In genomic region chr7:105531797-105532671, GRCh38 we compare ENCODE assay signal across 1 cellular context.
TF ChIP-seq lines count a peak whose summit lies in the region.

Gene RINT1, plus strand, starts transcription at chr7:105532201. Its CDS starts 115 bp downstream, at chr7:105532316.

TF ChIP-seq in K562, 482 proteins besides CTCF, POLR2A, EP300 and RAD21 (continued from another document and continues in another):
- TF ChIP-seq CREM (IDR thresholded peaks at IDR 0.05; ENCODE audit: low read depth): peak; percentile 85
- no peak; the same call in 1 of the 2 replicates for TF ChIP-seq ZNF41 (CRISPR knock-in tag; conservative IDR thresholded peaks at IDR 0.05)
- TF ChIP-seq, protein P1, sequence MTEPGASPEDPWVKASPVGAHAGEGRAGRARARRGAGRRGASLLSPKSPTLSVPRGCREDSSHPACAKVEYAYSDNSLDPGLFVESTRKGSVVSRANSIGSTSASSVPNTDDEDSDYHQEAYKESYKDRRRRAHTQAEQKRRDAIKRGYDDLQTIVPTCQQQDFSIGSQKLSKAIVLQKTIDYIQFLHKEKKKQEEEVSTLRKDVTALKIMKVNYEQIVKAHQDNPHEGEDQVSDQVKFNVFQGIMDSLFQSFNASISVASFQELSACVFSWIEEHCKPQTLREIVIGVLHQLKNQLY (CRISPR knock-in tag; conservative IDR thresholded peaks at IDR 0.05): peak in 1 of 2 experiments; percentile 89; a peak in 1 of 4 replicates
- no peak for TF ChIP-seq HIVEP1 (CRISPR knock-in tag; IDR thresholded peaks at IDR 0.05)
- TF ChIP-seq, protein P2, sequence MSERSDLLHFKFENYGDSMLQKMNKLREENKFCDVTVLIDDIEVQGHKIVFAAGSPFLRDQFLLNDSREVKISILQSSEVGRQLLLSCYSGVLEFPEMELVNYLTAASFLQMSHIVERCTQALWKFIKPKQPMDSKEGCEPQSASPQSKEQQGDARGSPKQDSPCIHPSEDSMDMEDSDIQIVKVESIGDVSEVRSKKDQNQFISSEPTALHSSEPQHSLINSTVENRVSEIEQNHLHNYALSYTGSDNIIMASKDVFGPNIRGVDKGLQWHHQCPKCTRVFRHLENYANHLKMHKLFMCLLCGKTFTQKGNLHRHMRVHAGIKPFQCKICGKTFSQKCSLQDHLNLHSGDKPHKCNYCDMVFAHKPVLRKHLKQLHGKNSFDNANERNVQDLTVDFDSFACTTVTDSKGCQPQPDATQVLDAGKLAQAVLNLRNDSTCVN (CRISPR knock-in tag; IDR thresholded peaks at IDR 0.05): no peak; the same call in 1 of the 2 replicates
- TF ChIP-seq FOSL1 (tag; conservative IDR thresholded peaks at IDR 0.05): peak; percentile 43
- TF ChIP-seq, protein P3, sequence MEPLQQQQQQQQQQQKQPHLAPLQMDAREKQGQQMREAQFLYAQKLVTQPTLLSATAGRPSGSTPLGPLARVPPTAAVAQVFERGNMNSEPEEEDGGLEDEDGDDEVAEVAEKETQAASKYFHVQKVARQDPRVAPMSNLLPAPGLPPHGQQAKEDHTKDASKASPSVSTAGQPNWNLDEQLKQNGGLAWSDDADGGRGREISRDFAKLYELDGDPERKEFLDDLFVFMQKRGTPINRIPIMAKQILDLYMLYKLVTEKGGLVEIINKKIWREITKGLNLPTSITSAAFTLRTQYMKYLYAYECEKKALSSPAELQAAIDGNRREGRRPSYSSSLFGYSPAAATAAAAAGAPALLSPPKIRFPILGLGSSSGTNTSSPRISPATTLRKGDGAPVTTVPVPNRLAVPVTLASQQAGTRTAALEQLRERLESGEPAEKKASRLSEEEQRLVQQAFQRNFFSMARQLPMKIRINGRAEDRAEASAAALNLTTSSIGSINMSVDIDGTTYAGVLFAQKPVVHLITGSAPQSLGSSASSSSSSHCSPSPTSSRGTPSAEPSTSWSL (CRISPR knock-in tag; IDR thresholded peaks at IDR 0.05; ENCODE audit: borderline replicate concordance): peak; percentile 82; the same call in 1 of the 2 replicates
- TF ChIP-seq GABPA (tag; conservative IDR thresholded peaks at IDR 0.05; ENCODE audit: low read depth): peak; percentile 96
- TF ChIP-seq MTA1 (IDR thresholded peaks at IDR 0.05; ENCODE audit: borderline replicate concordance): no peak; the same call in 1 of the 2 replicates
- TF ChIP-seq SMARCA5 (IDR thresholded peaks at IDR 0.05): 0 out of 2 replicates have a peak, but pooled peaks have one; percentile 57
- TF ChIP-seq NR2F6 (CRISPR knock-in tag; IDR thresholded peaks at IDR 0.05): no peak
- TF ChIP-seq, protein P4, sequence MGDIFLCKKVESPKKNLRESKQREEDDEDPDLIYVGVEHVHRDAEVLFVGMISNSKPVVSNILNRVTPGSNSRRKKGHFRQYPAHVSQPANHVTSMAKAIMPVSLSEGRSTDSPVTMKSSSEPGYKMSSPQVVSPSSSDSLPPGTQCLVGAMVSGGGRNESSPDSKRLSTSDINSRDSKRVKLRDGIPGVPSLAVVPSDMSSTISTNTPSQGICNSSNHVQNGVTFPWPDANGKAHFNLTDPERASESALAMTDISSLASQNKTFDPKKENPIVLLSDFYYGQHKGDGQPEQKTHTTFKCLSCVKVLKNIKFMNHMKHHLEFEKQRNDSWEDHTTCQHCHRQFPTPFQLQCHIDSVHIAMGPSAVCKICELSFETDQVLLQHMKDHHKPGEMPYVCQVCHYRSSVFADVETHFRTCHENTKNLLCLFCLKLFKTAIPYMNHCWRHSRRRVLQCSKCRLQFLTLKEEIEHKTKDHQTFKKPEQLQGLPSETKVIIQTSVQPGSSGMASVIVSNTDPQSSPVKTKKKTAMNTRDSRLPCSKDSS (IDR thresholded peaks at IDR 0.05; ENCODE audit: low read depth, partially characterized antibody): no peak
- TF ChIP-seq MAFG (tag; conservative IDR thresholded peaks at IDR 0.05): no peak
- TF ChIP-seq NONO (IDR thresholded peaks at IDR 0.05; ENCODE audit: low read depth in 2 of 2, low read length in 1 of 2): no peak; a peak in 3 of 4 replicates
- TF ChIP-seq SMARCC2 (IDR thresholded peaks at IDR 0.05; ENCODE audit: low read depth): 0 out of 2 replicates have a peak, but pooled peaks have one; percentile 42
- no peak for TF ChIP-seq PYGO2 (tag; IDR thresholded peaks at IDR 0.05)
- TF ChIP-seq NUFIP1 (IDR thresholded peaks at IDR 0.05; ENCODE audit: partially characterized antibody): peak; percentile 81
- peak; percentile 65 for TF ChIP-seq ZNF740 (CRISPR knock-in tag; IDR thresholded peaks at IDR 0.05)
- no peak for TF ChIP-seq ZNF740 (tag; IDR thresholded peaks at IDR 0.05)
- TF ChIP-seq U2AF2 (optimal IDR thresholded peaks at IDR 0.05; ENCODE audit: low read depth, low read length): no peak
- TF ChIP-seq, protein P5, sequence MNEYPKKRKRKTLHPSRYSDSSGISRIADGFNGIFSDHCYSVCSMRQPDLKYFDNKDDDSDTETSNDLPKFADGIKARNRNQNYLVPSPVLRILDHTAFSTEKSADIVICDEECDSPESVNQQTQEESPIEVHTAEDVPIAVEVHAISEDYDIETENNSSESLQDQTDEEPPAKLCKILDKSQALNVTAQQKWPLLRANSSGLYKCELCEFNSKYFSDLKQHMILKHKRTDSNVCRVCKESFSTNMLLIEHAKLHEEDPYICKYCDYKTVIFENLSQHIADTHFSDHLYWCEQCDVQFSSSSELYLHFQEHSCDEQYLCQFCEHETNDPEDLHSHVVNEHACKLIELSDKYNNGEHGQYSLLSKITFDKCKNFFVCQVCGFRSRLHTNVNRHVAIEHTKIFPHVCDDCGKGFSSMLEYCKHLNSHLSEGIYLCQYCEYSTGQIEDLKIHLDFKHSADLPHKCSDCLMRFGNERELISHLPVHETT (CRISPR knock-in tag; conservative IDR thresholded peaks at IDR 0.05 in 1 of 2, IDR thresholded peaks at IDR 0.05 in 1 of 2): no peak; a peak in 1 of 4 replicates
- TF ChIP-seq ZNF512 (tag; IDR thresholded peaks at IDR 0.05): no peak
- no peak for TF ChIP-seq BCL6 (CRISPR knock-in tag; IDR thresholded peaks at IDR 0.05)
- peak; percentile 87 for TF ChIP-seq RBM39 (optimal IDR thresholded peaks at IDR 0.05; ENCODE audit: low read depth, low read length)
- peak; percentile 22; the same call in 1 of the 2 replicates for TF ChIP-seq NFATC3 (IDR thresholded peaks at IDR 0.05)
- TF ChIP-seq BRF2 (IDR thresholded peaks at IDR 0.05; ENCODE audit: borderline replicate concordance, insufficient read depth, insufficient read length): no peak
- TF ChIP-seq CBFA2T2 (conservative IDR thresholded peaks at IDR 0.05): no peak
- TF ChIP-seq CLOCK (CRISPR knock-in tag; IDR thresholded peaks at IDR 0.05; ENCODE audit: borderline replicate concordance): no peak
- no peak for TF ChIP-seq DDX20 (tag; IDR thresholded peaks at IDR 0.05; ENCODE audit: low read depth)
- TF ChIP-seq PTTG1 (tag; IDR thresholded peaks at IDR 0.05; ENCODE audit: low read depth): no peak
- no peak for TF ChIP-seq AFF4 (CRISPR knock-in tag; IDR thresholded peaks at IDR 0.05)
- peak; percentile 16; the same call in 1 of the 2 replicates for TF ChIP-seq ZBTB7A (IDR thresholded peaks at IDR 0.05; ENCODE audit: borderline replicate concordance, control insufficient read depth, low read depth, low read length)
- TF ChIP-seq CTCFL (IDR thresholded peaks at IDR 0.05; ENCODE audit: borderline replicate concordance, insufficient read depth, low read depth, low read length, poor library complexity, severe bottlenecking): peak; percentile 87
- TF ChIP-seq PML (IDR thresholded peaks at IDR 0.05; ENCODE audit: low read length): peak; percentile 95
- no peak for TF ChIP-seq ZFP36 (IDR thresholded peaks at IDR 0.05; ENCODE audit: low read depth, low read length, partially characterized antibody)
- TF ChIP-seq ZNF146 (CRISPR knock-in tag; IDR thresholded peaks at IDR 0.05; ENCODE audit: unreplicated experiment): no peak
- TF ChIP-seq CBX5 (IDR thresholded peaks at IDR 0.05; ENCODE audit: borderline replicate concordance, low read depth): peak; percentile 76
- peak; percentile 71 for TF ChIP-seq FOXM1 (IDR thresholded peaks at IDR 0.05; ENCODE audit: low read depth)
- peak; percentile 84 for TF ChIP-seq FOXM1 (CRISPR knock-in tag; IDR thresholded peaks at IDR 0.05; ENCODE audit: low read depth)
- no peak for TF ChIP-seq NFXL1 (CRISPR knock-in tag; IDR thresholded peaks at IDR 0.05)
- peak; percentile 85 for TF ChIP-seq WHSC1 (IDR thresholded peaks at IDR 0.05; ENCODE audit: low read length)
- peak; percentile 84 for TF ChIP-seq SIN3B (IDR thresholded peaks at IDR 0.05; ENCODE audit: low read depth)
- peak; percentile 41; the same call in 1 of the 2 replicates for TF ChIP-seq LEF1 (IDR thresholded peaks at IDR 0.05)
- TF ChIP-seq CHD1 (IDR thresholded peaks at IDR 0.05; ENCODE audit: low read length): peak; percentile 90
- no peak; the same call in 1 of the 2 replicates for TF ChIP-seq LARP7 (IDR thresholded peaks at IDR 0.05)
- no peak for TF ChIP-seq TAF15 (IDR thresholded peaks at IDR 0.05; ENCODE audit: low read depth, low read length)
